Comparison of ENCODE assay signal across 14 cellular contexts in the genomic region with DNA sequence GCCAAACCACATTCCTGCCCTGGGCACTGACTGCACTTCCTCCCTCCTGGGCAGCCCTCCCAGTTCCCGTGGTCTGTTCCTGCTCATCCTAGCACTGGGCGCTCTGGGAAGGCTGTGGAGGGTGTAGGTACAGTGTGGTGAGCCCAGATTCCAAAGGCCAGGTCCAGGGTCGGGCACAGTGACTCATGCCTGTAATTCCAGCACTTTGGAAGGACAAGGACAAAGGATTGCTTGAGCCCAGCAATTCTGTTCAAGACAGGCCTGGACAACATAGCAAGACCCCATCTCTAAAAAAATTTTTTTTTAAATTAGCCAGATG. TPM values are rescaled to one million over a fixed set of nuclear protein-coding genes. Genes with fewer than 3 reads are reported as not detected.
DNase-seq lines count a peak whose midpoint lies in the region; ATAC-seq and TF ChIP-seq lines count a peak whose summit lies in the region.
"Had no signal": no experiment of that assay in that cellular context is flagged by ENCODE, and none has a peak within 500 bp of the region (broad histone marks: within the 10 kb centered on the region; RNA-seq: fewer than 3 reads in every experiment).

No MANE protein-coding gene starts in this region.

- CTCF ChIA-PET in WTC11 (lab: Charles Lee), result interaction anchor here (0.7 to 2.0 kb wide), 4 partner anchors 14 to 199 kb away, joined by 3 to 4 read pairs (median 4); no protein-coding TSS in a partner anchor

- H3K36me3 Mint-ChIP-seq in WTC11, result no peaks in the 10 kb centered on the region

- H3K27ac Mint-ChIP-seq in WTC11, result no peak overlapping the region

- H3K4me3 Mint-ChIP-seq in WTC11, result no peak overlapping the region

- H3K9me3 Mint-ChIP-seq in WTC11, result no peaks in the 10 kb centered on the region

- TF ChIP-seq CTCF in WTC11 (IDR thresholded peaks at IDR 0.05), result no peak

- peak; percentile 95 for DNase-seq in A172 (ENCODE audit: low spot score)
- DNase-seq in HT-29 (ENCODE audit: low spot score), result peak; percentile 96
- DNase-seq in WTC11 (ENCODE audit: low spot score), result no peak
- peak; percentile 96 for DNase-seq in kidney tubule cell (ENCODE audit: low spot score)
- DNase-seq in caudate nucleus (lab: John Stamatoyannopoulos, UW), result no peak
- DNase-seq in NCI-H774 (lab: John Stamatoyannopoulos, UW), result no peak
- no peak for DNase-seq in NCI-H1694 treated with DMSO at 0.1 percent for 48 hours (lab: John Stamatoyannopoulos, UW)
- DNase-seq: activated effector memory CD4-positive, alpha-beta T cell treated with anti-CD3 and anti-CD28 coated beads, Interleukin-2, amount 50 U/mL, for 16 hours; heart right ventricle; NCI-H1436 treated with DMSO at 0.1 percent for 48 hours; NCI-H524 treated with DMSO at 0.1 percent for 48 hours had no signal

- H3K27ac ChIP-seq in caudate nucleus (ENCODE audit: low read depth, low read length), result no peak overlapping the region
- H3K27ac ChIP-seq: heart right ventricle, neutrophil, thoracic aorta had no signal

- H3K27me3 Mint-ChIP-seq in WTC11 (ENCODE audit: low read depth), result peaks cover 8% of the 10 kb centered on the region

- peaks cover 8% of the 10 kb centered on the region for H3K4me1 Mint-ChIP-seq in WTC11

- POLR2A ChIA-PET in WTC11 (lab: Charles Lee), result no interaction called here

- no peak for ATAC-seq in WTC11
- ATAC-seq in GM19351 (IDR thresholded peaks at IDR 0.05; ENCODE audit: unreplicated experiment), result no peak

TF ChIP-seq in WTC11, 78 proteins besides CTCF, POLR2A, EP300 and RAD21:
- no peak for TF ChIP-seq E2F5 (CRISPR knock-in tag; IDR thresholded peaks at IDR 0.05)
- TF ChIP-seq ZNF121 (CRISPR knock-in tag; IDR thresholded peaks at IDR 0.05), result peak; percentile 58; the same call in 1 of the 2 replicates

RNA-seq across cellular contexts. Expression of gene C16orf74, which starts 30.6 kb away (rescaled TPM):
- 10.9 and 11.1 TPM in 2 replicates for total RNA-seq in A172 (2014; rRNA removed; shearing (Covaris generic))
- 84.9 and 92.0 TPM in 2 replicates for total RNA-seq in HT-29 (2014; rRNA removed; shearing (Covaris generic))
- total RNA-seq in WTC11 (2021), result 6.3 to 8.3 TPM (median 7.9 TPM) in 3 replicates

RNA-seq across cellular contexts. Expression of gene GINS2, which starts 31.5 kb away (rescaled TPM):
- total RNA-seq in A172 (2014; rRNA removed; shearing (Covaris generic)), result 67.4 and 68.3 TPM in 2 replicates
- 22.8 and 23.4 TPM in 2 replicates for total RNA-seq in HT-29 (2014; rRNA removed; shearing (Covaris generic))
- 35.5 to 38.4 TPM (median 38.0 TPM) in 3 replicates for total RNA-seq in WTC11 (2021)

Comparison
In these comparisons a context has a peak if more than half of its experiments do, and no peak if none do; other contexts are left out.
1. DNase-seq: peak in A172 (single experiment), HT-29 (single experiment) and kidney tubule cell (single experiment); none in WTC11 (single experiment), caudate nucleus (0 of 61), NCI-H774 (single experiment) and NCI-H1694 treated with DMSO at 0.1 percent for 48 hours (single experiment).